Comparison of ENCODE assay signal across 11 cellular contexts in genomic region chr1:27883536-27884181, GRCh38. TPM values are rescaled to one million over a fixed set of nuclear protein-coding genes. Genes with fewer than 3 reads are reported as not detected.
DNase-seq lines count a peak whose midpoint lies in the region; ATAC-seq, FAIRE-seq and TF ChIP-seq lines count a peak whose summit lies in the region.
"Had no signal": no experiment of that assay in that cellular context is flagged by ENCODE, and none has a peak within 500 bp of the region (broad histone marks: within the 10 kb centered on the region; RNA-seq: fewer than 3 reads in every experiment).

No MANE protein-coding gene starts in this region.

- H3K36me3 Mint-ChIP-seq in T-helper 2 cell treated with Interferon-gamma antibody and Interleukin-4, amounts not matched to agents 5 μg/mL and 100 μg/mL, for 36 hours (ENCODE audit: low read depth) = peaks cover 76% of the 10 kb centered on the region
- peaks cover 59% of the 10 kb centered on the region for H3K36me3 Mint-ChIP-seq in stimulated activated naive CD8-positive, alpha-beta T cell treated with anti-CD3 and anti-CD28 coated beads, Interleukin-15, Interleukin-2, amounts not matched to agents 100 ng/mL and 50 ng/mL, for 24 hours (ENCODE audit: low read depth)

- BruUV-seq in GM12878 (replicated peaks; lab: Mats Ljungman, UMichigan) = TSS peak; percentile 93

- POLR2A ChIA-PET in GM12878 (lab: Charles Lee) = interaction anchor here (0.6 to 2.5 kb wide), 7 partner anchors 9 to 223 kb away, joined by 3 to 28 read pairs (median 4); partner anchors contain the start of gene EYA3

- peak overlapping the region; percentile 70 for H3K9ac ChIP-seq in GM12878 (ENCODE audit: control insufficient read depth, insufficient read depth, low read length)

- TF ChIP-seq CTCF in GM12878 (IDR thresholded peaks at IDR 0.05 in 2 of 3, conservative IDR thresholded peaks at IDR 0.05 in 1 of 3; ENCODE audit: control insufficient read depth in 2 of 3, extremely low read depth in 1 of 3, insufficient read depth in 1 of 3, low read depth in 3 of 3, low read length in 3 of 3) (no peak), adrenal gland (IDR thresholded peaks at IDR 0.05) (no peak)

- H4K20me1 ChIP-seq in GM12878 (ENCODE audit: control insufficient read depth, insufficient read depth) = no peaks in the 10 kb centered on the region

- intact Hi-C loops in GM12878 (cut with micrococcal nuclease; ENCODE audit: unreplicated experiment) = loop anchor here (1.0 kb wide), 1 partner anchor 8 kb away; no protein-coding TSS in a partner anchor
- intact Hi-C loops in adrenal gland (cut with DNase I) = no loop called here

- no peak overlapping the region for H3K4me3 ChIP-seq in GM12878
- no peak overlapping the region for H3K4me3 ChIP-seq in adrenal gland

- no peak for TF ChIP-seq EP300 in GM12878 (IDR thresholded peaks at IDR 0.05; ENCODE audit: borderline replicate concordance in 1 of 2, control insufficient read depth in 1 of 2, low read depth in 2 of 2, low read length in 2 of 2)

- no peak overlapping the region for H3K4me3 Mint-ChIP-seq in T-helper 2 cell treated with Interferon-gamma antibody and Interleukin-4, amounts not matched to agents 5 μg/mL and 100 μg/mL, for 36 hours
- no peak overlapping the region for H3K4me3 Mint-ChIP-seq in stimulated activated naive CD8-positive, alpha-beta T cell treated with anti-CD3 and anti-CD28 coated beads, Interleukin-15, Interleukin-2, amounts not matched to agents 100 ng/mL and 50 ng/mL, for 24 hours
- H3K4me3 Mint-ChIP-seq: endodermal cell had no signal

- no peaks in the 10 kb centered on the region for H3K9me3 Mint-ChIP-seq in T-helper 2 cell treated with Interferon-gamma antibody and Interleukin-4, amounts not matched to agents 5 μg/mL and 100 μg/mL, for 36 hours
- H3K9me3 Mint-ChIP-seq in stimulated activated naive CD8-positive, alpha-beta T cell treated with anti-CD3 and anti-CD28 coated beads, Interleukin-15, Interleukin-2, amounts not matched to agents 100 ng/mL and 50 ng/mL, for 24 hours = no peaks in the 10 kb centered on the region
- H3K9me3 Mint-ChIP-seq: endodermal cell had no signal

- 45% methylated on average over 19 of the region's 19 CpGs for WGBS in GM12878 (ENCODE audit: insufficient coverage, insufficient replicate concordance, low lambda C conversion rate, missing lambda C conversion rate)
- 88 to 94% (median 91%) methylated on average over 19 of the region's 19 CpGs for WGBS in adrenal gland, 4 donors

- H3K27ac ChIP-seq in GM12878 (ENCODE audit: control insufficient read depth, insufficient read depth) = peak overlapping the region; percentile 94
- peak overlapping the region in 2 of 5 donors; percentile 82 to 83 for H3K27ac ChIP-seq in adrenal gland

- H3K4me1 ChIP-seq in GM12878 (ENCODE audit: control insufficient read depth, insufficient read depth, low read length) = peaks cover 59% of the 10 kb centered on the region
- no peaks in the 10 kb centered on the region for H3K4me1 ChIP-seq in adrenal gland (replicated peaks in 1 of 2)

- H3K4me1 Mint-ChIP-seq in T-helper 2 cell treated with Interferon-gamma antibody and Interleukin-4, amounts not matched to agents 5 μg/mL and 100 μg/mL, for 36 hours (ENCODE audit: low read depth) = peaks cover 39% of the 10 kb centered on the region
- peaks cover 55% of the 10 kb centered on the region for H3K4me1 Mint-ChIP-seq in stimulated activated naive CD8-positive, alpha-beta T cell treated with anti-CD3 and anti-CD28 coated beads, Interleukin-15, Interleukin-2, amounts not matched to agents 100 ng/mL and 50 ng/mL, for 24 hours (ENCODE audit: low read depth)

- ATAC-seq in HG03175 (IDR thresholded peaks at IDR 0.05; ENCODE audit: unreplicated experiment) = peak; percentile 49
- ATAC-seq in GM12878 = no peak

- CTCF ChIA-PET in GM12878 (lab: Yijun Ruan, JAX) = interaction anchor here (0.8 to 1.9 kb wide), 8 partner anchors 8 to 95 kb away, joined by 3 to 13 read pairs (median 4); no protein-coding TSS in a partner anchor

- peak overlapping the region; percentile 48 for H3K4me2 ChIP-seq in GM12878 (ENCODE audit: control insufficient read depth, insufficient read depth)

- in situ Hi-C loops in GM12878 (cut with MboI) = no loop called here

- RAD21 ChIA-PET in GM12878 (lab: Charles Lee; ENCODE audit: unreplicated experiment) = interaction anchor here (0.6 to 2.6 kb wide), 9 partner anchors 9 to 291 kb away, joined by 3 to 33 read pairs (median 4); partner anchors contain the start of gene THEMIS2

- TF ChIP-seq POLR2A in GM12878 (IDR thresholded peaks at IDR 0.05; ENCODE audit: low read depth, low read length) (peak; percentile 32; the same call in 1 of the 2 replicates), adrenal gland (IDR thresholded peaks at IDR 0.05) (no peak)

- H3K9me3 ChIP-seq in GM12878 (replicated peaks; ENCODE audit: control insufficient read depth, insufficient read depth, low read length) (no peaks in the 10 kb centered on the region; the same call in 2 of the 3 replicates), adrenal gland (replicated peaks in 1 of 3) (no peaks in the 10 kb centered on the region)

- SMC1A ChIA-PET in GM12878 (lab: Charles Lee; ENCODE audit: uncharacterized antibody, unreplicated experiment) = interaction anchor here (0.7 to 2.5 kb wide), 7 partner anchors 8 to 90 kb away, joined by 3 to 30 read pairs (median 4); no protein-coding TSS in a partner anchor

- DNase-seq in T-helper 2 cell treated with Interferon-gamma antibody and Interleukin-4, amounts not matched to agents 5 μg/mL and 100 μg/mL, for 36 hours (ENCODE audit: low spot score) = no peak
- no peak for DNase-seq in T-helper 2 cell
- DNase-seq in GM12878 (ENCODE audit: low read depth, low spot score) = no peak
- no peak for DNase-seq in NCI-H345 (lab: John Stamatoyannopoulos, UW)
- DNase-seq in NCI-H1694 treated with DMSO at 0.1 percent for 48 hours (lab: John Stamatoyannopoulos, UW) = no peak
- no peak for DNase-seq in adrenal gland
- DNase-seq: 8988T, endodermal cell, NCI-H1436 treated with DMSO at 0.1 percent for 48 hours had no signal

- no peaks in the 10 kb centered on the region for H3K27me3 Mint-ChIP-seq in T-helper 2 cell treated with Interferon-gamma antibody and Interleukin-4, amounts not matched to agents 5 μg/mL and 100 μg/mL, for 36 hours (ENCODE audit: low read depth)
- H3K27me3 Mint-ChIP-seq in stimulated activated naive CD8-positive, alpha-beta T cell treated with anti-CD3 and anti-CD28 coated beads, Interleukin-15, Interleukin-2, amounts not matched to agents 100 ng/mL and 50 ng/mL, for 24 hours = no peaks in the 10 kb centered on the region

- H2AFZ ChIP-seq in GM12878 (ENCODE audit: control insufficient read depth, low read depth, low read length) = no peak overlapping the region

- no peak for FAIRE-seq in GM12878 (lab: Jason Lieb, UNC)

- H3K27me3 ChIP-seq in GM12878 (replicated peaks in 1 of 2; ENCODE audit: control insufficient read depth in 2 of 2, insufficient read depth in 2 of 2, low read length in 1 of 2) (no peaks in the 10 kb centered on the region), adrenal gland (no peaks in the 10 kb centered on the region)

- H3K79me2 ChIP-seq in GM12878 (ENCODE audit: control insufficient read depth, insufficient read depth, low read length) = peaks cover 39% of the 10 kb centered on the region

- peak overlapping the region; percentile 17 for H3K27ac Mint-ChIP-seq in T-helper 2 cell treated with Interferon-gamma antibody and Interleukin-4, amounts not matched to agents 5 μg/mL and 100 μg/mL, for 36 hours
- H3K27ac Mint-ChIP-seq in stimulated activated naive CD8-positive, alpha-beta T cell treated with anti-CD3 and anti-CD28 coated beads, Interleukin-15, Interleukin-2, amounts not matched to agents 100 ng/mL and 50 ng/mL, for 24 hours = peak overlapping the region; percentile 49

- no peak for TF ChIP-seq RAD21 in GM12878 (IDR thresholded peaks at IDR 0.05; ENCODE audit: insufficient read depth, low read depth, low read length)

- H3K36me3 ChIP-seq in GM12878 (ENCODE audit: control insufficient read depth in 2 of 2, insufficient read depth in 2 of 2, low read length in 1 of 2) = peaks cover 14 to 40% of the 10 kb centered on the region in 2 experiments
- H3K36me3 ChIP-seq in adrenal gland (replicated peaks in 1 of 2) = no peaks in the 10 kb centered on the region

RNA-seq across cellular contexts. Expression of gene THEMIS2, which starts 11.3 kb away (rescaled TPM):
- 101 and 106 TPM in 2 replicates for total RNA-seq in GM12878 (2013; cell fraction: nucleolus; rRNA removed)
- total RNA-seq in GM12878 (2014; rRNA removed) (70.0 and 74.0 TPM in 2 replicates), GM12878 (2014; rRNA removed; fragmentation: Illumina TruSeq; extraction: Trizol) (30.6 and 32.5 TPM in 2 replicates), GM12878 (2021) (50.5 and 58.7 TPM in 2 replicates), adrenal gland (10 to 100 TPM in 7 of 8 donors, 1 to 10 TPM in 1; 8.5 to 58.0 (median 31.9) TPM)
- polyA plus RNA-seq in GM12878 (2011; ENCODE audit: low read depth) = 36.2 TPM
- polyA plus RNA-seq in GM12878 (2011; rRNA removed) (65.4 and 114 TPM in 2 replicates), GM12878 (2014; fragmentation: Illumina TruSeq; extraction: Trizol) (28.7 and 33.4 TPM in 2 replicates), GM12878 (2014; fragmentation: Nextera tagmentation; extraction: Ambion mirVana) (10 to 100 TPM in 1 of 2 experiments, 1 to 10 TPM in 1; 9.1 to 12.9 TPM), GM12878 (2014; rRNA removed) (59.5 and 59.7 TPM in 2 replicates), GM12878 (2016; fragmentation: Nextera tagmentation; extraction: Ambion mirVana) (10 to 100 TPM; 37.7 to 38.9 TPM), adrenal gland (10 to 100 TPM in 2 of 3 donors, 1 to 10 TPM in 1; 8.6 to 27.1 (median 13.9) TPM)
- polyA plus RNA-seq in GM12878 (2011; cell fraction: cytosol; rRNA removed) = 127 and 129 TPM in 2 replicates
- 250 and 265 TPM in 2 replicates for polyA plus RNA-seq in GM12878 (2011; cell fraction: nucleus; rRNA removed)
- polyA plus RNA-seq in GM12878 (2012) = 69.2 and 76.2 TPM in 2 replicates
- polyA minus RNA-seq in GM12878 (2011; rRNA and poly(A)+ RNA removed) = 85.6 and 142 TPM in 2 replicates
- 43.2 and 45.7 TPM in 2 replicates for polyA minus RNA-seq in GM12878 (2011; cell fraction: cytosol; rRNA and poly(A)+ RNA removed)
- 68.4 and 93.7 TPM in 2 replicates for polyA minus RNA-seq in GM12878 (2011; cell fraction: nucleus; rRNA and poly(A)+ RNA removed)

RNA-seq across cellular contexts. Expression of gene RPA2, which starts 30.7 kb away (rescaled TPM):
- 12.5 and 15.6 TPM in 2 replicates for total RNA-seq in GM12878 (2013; cell fraction: nucleolus; rRNA removed)
- total RNA-seq in GM12878 (2014; rRNA removed) (105 and 106 TPM in 2 replicates), GM12878 (2014; rRNA removed; fragmentation: Illumina TruSeq; extraction: Trizol) (81.7 and 86.8 TPM in 2 replicates), GM12878 (2021) (62.2 and 62.7 TPM in 2 replicates), adrenal gland (10 to 100 TPM; 16.8 to 43.9 (median 32.1) TPM)
- 54.3 TPM for polyA plus RNA-seq in GM12878 (2011; ENCODE audit: low read depth)
- polyA plus RNA-seq in GM12878 (2011; rRNA removed) (121 and 145 TPM in 2 replicates), GM12878 (2014; fragmentation: Illumina TruSeq; extraction: Trizol) (88.1 and 113 TPM in 2 replicates), GM12878 (2014; fragmentation: Nextera tagmentation; extraction: Ambion mirVana) (100 to 1,000 TPM; 171 to 174 TPM), GM12878 (2014; rRNA removed) (138 and 171 TPM in 2 replicates), GM12878 (2016; fragmentation: Nextera tagmentation; extraction: Ambion mirVana) (100 to 1,000 TPM; 166 TPM), adrenal gland (10 to 100 TPM; 15.6 to 36.4 (median 20.2) TPM)
- 61.4 and 157 TPM in 2 replicates for polyA plus RNA-seq in GM12878 (2011; cell fraction: cytosol; rRNA removed)
- polyA plus RNA-seq in GM12878 (2011; cell fraction: nucleus; rRNA removed) = 70.2 and 81.2 TPM in 2 replicates
- 54.9 and 55.1 TPM in 2 replicates for polyA plus RNA-seq in GM12878 (2012)
- 30.8 and 33.0 TPM in 2 replicates for polyA minus RNA-seq in GM12878 (2011; rRNA and poly(A)+ RNA removed)
- 13.1 and 19.9 TPM in 2 replicates for polyA minus RNA-seq in GM12878 (2011; cell fraction: cytosol; rRNA and poly(A)+ RNA removed)
- 13.8 and 19.0 TPM in 2 replicates for polyA minus RNA-seq in GM12878 (2011; cell fraction: nucleus; rRNA and poly(A)+ RNA removed)

RNA-seq across cellular contexts. Expression of gene SMPDL3B, which starts 51.1 kb away (rescaled TPM):
- 0.59 and 0.79 TPM in 2 replicates for total RNA-seq in GM12878 (2013; cell fraction: nucleolus; rRNA removed)
- total RNA-seq in GM12878 (2014; rRNA removed) (2.0 and 2.2 TPM in 2 replicates), GM12878 (2014; rRNA removed; fragmentation: Illumina TruSeq; extraction: Trizol) (1.1 and 1.3 TPM in 2 replicates), GM12878 (2021) (1.9 TPM in 2 replicates), adrenal gland (not detected)
- polyA plus RNA-seq in GM12878 (2011; ENCODE audit: low read depth) = not detected
- polyA plus RNA-seq in GM12878 (2011; rRNA removed) (0.78 and 0.94 TPM in 2 replicates), GM12878 (2014; fragmentation: Illumina TruSeq; extraction: Trizol) (2.4 and 2.5 TPM in 2 replicates), GM12878 (2014; fragmentation: Nextera tagmentation; extraction: Ambion mirVana) (under 1 TPM; 0.60 to 0.69 TPM), GM12878 (2014; rRNA removed) (1.9 and 2.7 TPM in 2 replicates), GM12878 (2016; fragmentation: Nextera tagmentation; extraction: Ambion mirVana) (under 1 TPM; 0.56 to 0.78 TPM), adrenal gland (under 1 TPM in 1 of 3 donors, not detected in 2; 0.26 TPM)
- 1.6 and 1.7 TPM in 2 replicates for polyA plus RNA-seq in GM12878 (2011; cell fraction: cytosol; rRNA removed)
- polyA plus RNA-seq in GM12878 (2011; cell fraction: nucleus; rRNA removed) = 0.69 and 1.2 TPM in 2 replicates
- polyA plus RNA-seq in GM12878 (2012) = 0.32 TPM in 1 of 2 replicates, not detected in the other
- polyA minus RNA-seq in GM12878 (2011; rRNA and poly(A)+ RNA removed) = 0.80 and 1.8 TPM in 2 replicates
- polyA minus RNA-seq in GM12878 (2011; cell fraction: cytosol; rRNA and poly(A)+ RNA removed) = 0.67 and 0.73 TPM in 2 replicates
- 0.36 and 0.48 TPM in 2 replicates for polyA minus RNA-seq in GM12878 (2011; cell fraction: nucleus; rRNA and poly(A)+ RNA removed)

RNA-seq across cellular contexts. Expression of gene PPP1R8, which starts 53.1 kb away (rescaled TPM):
- 12.7 and 14.1 TPM in 2 replicates for total RNA-seq in GM12878 (2013; cell fraction: nucleolus; rRNA removed)
- total RNA-seq in GM12878 (2014; rRNA removed) = 63.2 and 77.0 TPM in 2 replicates
- total RNA-seq in GM12878 (2014; rRNA removed; fragmentation: Illumina TruSeq; extraction: Trizol) = 50.9 and 55.6 TPM in 2 replicates
- total RNA-seq in GM12878 (2021) = 47.2 and 50.3 TPM in 2 replicates
- 21.4 TPM for polyA plus RNA-seq in GM12878 (2011; ENCODE audit: low read depth)
- 59.6 and 60.5 TPM in 2 replicates for polyA plus RNA-seq in GM12878 (2011; rRNA removed)
- polyA plus RNA-seq in GM12878 (2011; cell fraction: cytosol; rRNA removed) = 53.4 and 54.1 TPM in 2 replicates
- 29.7 and 30.1 TPM in 2 replicates for polyA plus RNA-seq in GM12878 (2011; cell fraction: nucleus; rRNA removed)
- 28.2 and 29.3 TPM in 2 replicates for polyA plus RNA-seq in GM12878 (2012)
- polyA plus RNA-seq in GM12878 (2014; fragmentation: Illumina TruSeq; extraction: Trizol) = 61.7 and 69.5 TPM in 2 replicates
- 10 to 100 TPM; 14.5 to 15.3 TPM for polyA plus RNA-seq in GM12878 (2014; fragmentation: Nextera tagmentation; extraction: Ambion mirVana)
- 57.1 and 65.0 TPM in 2 replicates for polyA plus RNA-seq in GM12878 (2014; rRNA removed)
- polyA plus RNA-seq in GM12878 (2016; fragmentation: Nextera tagmentation; extraction: Ambion mirVana) = 10 to 100 TPM; 10.2 to 13.1 TPM
- polyA minus RNA-seq in GM12878 (2011; rRNA and poly(A)+ RNA removed) = 50.2 and 66.9 TPM in 2 replicates
- polyA minus RNA-seq in GM12878 (2011; cell fraction: cytosol; rRNA and poly(A)+ RNA removed) = 22.6 and 23.4 TPM in 2 replicates
- 8.1 and 19.5 TPM in 2 replicates for polyA minus RNA-seq in GM12878 (2011; cell fraction: nucleus; rRNA and poly(A)+ RNA removed)
- total RNA-seq in adrenal gland = 10 to 100 TPM; 20.7 to 63.5 (median 30.4) TPM
- polyA plus RNA-seq in adrenal gland = 10 to 100 TPM; 16.9 to 45.0 (median 19.6) TPM
